24 cellular contexts compared by ENCODE assay signal in genomic region chr22:36673821-36674220, GRCh38. TPM values are rescaled to one million over a fixed set of nuclear protein-coding genes. Genes with fewer than 3 reads are reported as not detected.
"Had no signal": no experiment of that assay in that cellular context is flagged by ENCODE, and none has a peak within 500 bp of the region (broad histone marks: within the 10 kb centered on the region; RNA-seq: fewer than 3 reads in every experiment).

No MANE protein-coding gene starts in this region.

- ATAC-seq: esophagus mucosa; gastroesophageal sphincter; sciatic nerve; stimulated activated memory B cell treated with anti-CD40 and anti-IgM and Interleukin-4, amounts not matched to agents 10 μg/mL and 1 μg/mL and 100 μg/mL, for 72 hours; stimulated activated naive CD8-positive, alpha-beta T cell treated with anti-CD3 and anti-CD28 coated beads, Interleukin-15, amount 100 ng/mL, for 72 hours had no signal

- DNase-seq: cortex of kidney; effector CD8-positive, alpha-beta T cell; foreskin fibroblast; mesendoderm; naive B cell; spleen; stimulated activated CD4-positive, alpha-beta T cell treated with anti-CD3 and anti-CD28 coated beads, Interleukin-15, amount 100 ng/mL, for 24 hours; stimulated activated CD4-positive, alpha-beta T cell treated with anti-CD3 and anti-CD28 coated beads, Interleukin-1b, Interleukin-23, amount 100 ng/mL, for 48 hours; stimulated activated CD4-positive, alpha-beta T cell treated with anti-CD3 and anti-CD28 coated beads, Interleukin-4, amount 100 ng/mL, for 24 hours; stimulated activated naive CD8-positive, alpha-beta T cell treated with anti-CD3 and anti-CD28 coated beads, Interleukin-15, amount 100 ng/mL, for 72 hours; testis had no signal

RNA-seq across cellular contexts. Expression of gene CACNG2, which starts 29.7 kb away (rescaled TPM):
- total RNA-seq: esophagus mucosa, gastroesophageal sphincter, hepatocyte, kidney epithelial cell, lung microvascular endothelial cell, pulmonary artery endothelial cell, sciatic nerve, skeletal muscle tissue, spleen, subcutaneous adipose tissue, tibial nerve, ureter had no signal
- polyA plus RNA-seq: hepatocyte, liver, spleen had no signal
